8 cellular contexts compared by ENCODE assay signal in genomic region chr1:205396972-205397616, GRCh38. TPM values are rescaled to one million over a fixed set of nuclear protein-coding genes. Genes with fewer than 3 reads are reported as not detected.
DNase-seq lines count a peak whose midpoint lies in the region; ATAC-seq and TF ChIP-seq lines count a peak whose summit lies in the region.

No MANE protein-coding gene starts in this region.

- H3K4me3 Mint-ChIP-seq in activated T-helper 1 cell treated with anti-CD3 and anti-CD28 coated beads, Interleukin-12 subunit alpha, Interleukin-12 subunit beta, Interleukin-2, Interleukin-4 antibody, amounts not matched to agents 30 ng/mL and 10 ng/mL and 1 ng/mL, durations not matched to agents 14 hours and 24 hours and 36 hours: no peak overlapping the region

- no peak for ATAC-seq in HG02970 (IDR thresholded peaks at IDR 0.05; ENCODE audit: low FRiP score, unreplicated experiment)

- H3K9me3 Mint-ChIP-seq in activated T-helper 1 cell treated with anti-CD3 and anti-CD28 coated beads, Interleukin-12 subunit alpha, Interleukin-12 subunit beta, Interleukin-2, Interleukin-4 antibody, amounts not matched to agents 30 ng/mL and 10 ng/mL and 1 ng/mL, durations not matched to agents 14 hours and 24 hours and 36 hours: no peaks in the 10 kb centered on the region

- no peaks in the 10 kb centered on the region for H3K36me3 Mint-ChIP-seq in activated T-helper 1 cell treated with anti-CD3 and anti-CD28 coated beads, Interleukin-12 subunit alpha, Interleukin-12 subunit beta, Interleukin-2, Interleukin-4 antibody, amounts not matched to agents 30 ng/mL and 10 ng/mL and 1 ng/mL, durations not matched to agents 14 hours and 24 hours and 36 hours (ENCODE audit: low read depth)

- intact Hi-C loops in activated T-helper 1 cell treated with anti-CD3 and anti-CD28 coated beads, Interleukin-12 subunit alpha, Interleukin-12 subunit beta, Interleukin-2, Interleukin-4 antibody, amounts not matched to agents 30 ng/mL and 10 ng/mL and 1 ng/mL, durations not matched to agents 14 hours and 24 hours and 36 hours (cut with micrococcal nuclease): loop anchor here (1.0 kb wide), 2 partner anchors 88 to 127 kb away; no protein-coding TSS in a partner anchor

- peak; percentile 88 for TF ChIP-seq CTCF in epithelial cell of esophagus (IDR thresholded peaks at IDR 0.05; ENCODE audit: insufficient read depth, low read depth, low read length, missing control alignments)

- no peaks in the 10 kb centered on the region for H3K4me1 Mint-ChIP-seq in activated T-helper 1 cell treated with anti-CD3 and anti-CD28 coated beads, Interleukin-12 subunit alpha, Interleukin-12 subunit beta, Interleukin-2, Interleukin-4 antibody, amounts not matched to agents 30 ng/mL and 10 ng/mL and 1 ng/mL, durations not matched to agents 14 hours and 24 hours and 36 hours (ENCODE audit: low read depth)

- peaks cover 25% of the 10 kb centered on the region for H3K27me3 Mint-ChIP-seq in activated T-helper 1 cell treated with anti-CD3 and anti-CD28 coated beads, Interleukin-12 subunit alpha, Interleukin-12 subunit beta, Interleukin-2, Interleukin-4 antibody, amounts not matched to agents 30 ng/mL and 10 ng/mL and 1 ng/mL, durations not matched to agents 14 hours and 24 hours and 36 hours (ENCODE audit: insufficient read depth)

- H3K4me3 ChIP-seq in epithelial cell of esophagus (ENCODE audit: low read length): no peak overlapping the region

- DNase-seq in stimulated activated CD4-positive, alpha-beta T cell treated with anti-CD3 and anti-CD28 coated beads, Interleukin-1b, Interleukin-23, amount 100 ng/mL, for 48 hours: peak; percentile 4
- no peak for DNase-seq in stimulated activated CD4-positive, alpha-beta T cell treated with anti-CD3 and anti-CD28 coated beads, Interleukin-4, amount 100 ng/mL, for 1 hour
- DNase-seq in NCI-H1105 treated with DMSO at 0.1 percent for 48 hours (lab: John Stamatoyannopoulos, UW): peak; percentile 89
- peak; percentile 75 for DNase-seq in SHP77 treated with DMSO at 0.1 percent for 48 hours (lab: John Stamatoyannopoulos, UW)
- peak; percentile 64 for DNase-seq in epithelial cell of esophagus (ENCODE audit: low read depth)
- peak; percentile 63 for DNase-seq in myocyte (ENCODE audit: low read depth)
- DNase-seq in activated T-helper 1 cell treated with anti-CD3 and anti-CD28 coated beads, Interleukin-12 subunit alpha, Interleukin-12 subunit beta, Interleukin-2, Interleukin-4 antibody, amounts not matched to agents 30 ng/mL and 10 ng/mL and 1 ng/mL, durations not matched to agents 14 hours and 24 hours and 36 hours (ENCODE audit: low spot score): no peak

- no peak overlapping the region for H3K27ac Mint-ChIP-seq in activated T-helper 1 cell treated with anti-CD3 and anti-CD28 coated beads, Interleukin-12 subunit alpha, Interleukin-12 subunit beta, Interleukin-2, Interleukin-4 antibody, amounts not matched to agents 30 ng/mL and 10 ng/mL and 1 ng/mL, durations not matched to agents 14 hours and 24 hours and 36 hours

RNA-seq across cellular contexts. Expression of gene LEMD1, which starts 24.8 kb away (rescaled TPM):
- not detected in 2 replicates for total RNA-seq in myocyte
- polyA plus RNA-seq in myocyte (2012): not detected
- not detected in 2 replicates for total RNA-seq in activated T-helper 1 cell treated with anti-CD3 and anti-CD28 coated beads, Interleukin-12 subunit alpha, Interleukin-12 subunit beta, Interleukin-2, Interleukin-4 antibody, amounts not matched to agents 30 ng/mL and 10 ng/mL and 1 ng/mL, durations not matched to agents 14 hours and 24 hours and 36 hours

RNA-seq across cellular contexts. Expression of gene KLHDC8A, which starts 40.4 kb away (rescaled TPM):
- total RNA-seq in myocyte: not detected in 2 replicates
- polyA plus RNA-seq in myocyte (2012): not detected
- not detected in 2 replicates for total RNA-seq in activated T-helper 1 cell treated with anti-CD3 and anti-CD28 coated beads, Interleukin-12 subunit alpha, Interleukin-12 subunit beta, Interleukin-2, Interleukin-4 antibody, amounts not matched to agents 30 ng/mL and 10 ng/mL and 1 ng/mL, durations not matched to agents 14 hours and 24 hours and 36 hours

RNA-seq across cellular contexts. Expression of gene BLACAT1, which starts 58.8 kb away (rescaled TPM):
- not detected in 2 replicates for total RNA-seq in myocyte
- polyA plus RNA-seq in myocyte (2012): not detected
- 0.16 and 0.24 TPM in 2 replicates for total RNA-seq in activated T-helper 1 cell treated with anti-CD3 and anti-CD28 coated beads, Interleukin-12 subunit alpha, Interleukin-12 subunit beta, Interleukin-2, Interleukin-4 antibody, amounts not matched to agents 30 ng/mL and 10 ng/mL and 1 ng/mL, durations not matched to agents 14 hours and 24 hours and 36 hours

Comparison
In these comparisons a context has a peak if more than half of its experiments do, and no peak if none do; other contexts are left out.
1. DNase-seq: peak in stimulated activated CD4-positive, alpha-beta T cell treated with anti-CD3 and anti-CD28 coated beads, Interleukin-1b, Interleukin-23, amount 100 ng/mL, for 48 hours (single experiment), NCI-H1105 treated with DMSO at 0.1 percent for 48 hours (single experiment), SHP77 treated with DMSO at 0.1 percent for 48 hours (single experiment), epithelial cell of esophagus (single experiment) and myocyte (single experiment); none in stimulated activated CD4-positive, alpha-beta T cell treated with anti-CD3 and anti-CD28 coated beads, Interleukin-4, amount 100 ng/mL, for 1 hour (single experiment) and activated T-helper 1 cell treated with anti-CD3 and anti-CD28 coated beads, Interleukin-12 subunit alpha, Interleukin-12 subunit beta, Interleukin-2, Interleukin-4 antibody, amounts not matched to agents 30 ng/mL and 10 ng/mL and 1 ng/mL, durations not matched to agents 14 hours and 24 hours and 36 hours (single experiment).